ENCODE assay signal across 1 cellular context in the genomic region with DNA sequence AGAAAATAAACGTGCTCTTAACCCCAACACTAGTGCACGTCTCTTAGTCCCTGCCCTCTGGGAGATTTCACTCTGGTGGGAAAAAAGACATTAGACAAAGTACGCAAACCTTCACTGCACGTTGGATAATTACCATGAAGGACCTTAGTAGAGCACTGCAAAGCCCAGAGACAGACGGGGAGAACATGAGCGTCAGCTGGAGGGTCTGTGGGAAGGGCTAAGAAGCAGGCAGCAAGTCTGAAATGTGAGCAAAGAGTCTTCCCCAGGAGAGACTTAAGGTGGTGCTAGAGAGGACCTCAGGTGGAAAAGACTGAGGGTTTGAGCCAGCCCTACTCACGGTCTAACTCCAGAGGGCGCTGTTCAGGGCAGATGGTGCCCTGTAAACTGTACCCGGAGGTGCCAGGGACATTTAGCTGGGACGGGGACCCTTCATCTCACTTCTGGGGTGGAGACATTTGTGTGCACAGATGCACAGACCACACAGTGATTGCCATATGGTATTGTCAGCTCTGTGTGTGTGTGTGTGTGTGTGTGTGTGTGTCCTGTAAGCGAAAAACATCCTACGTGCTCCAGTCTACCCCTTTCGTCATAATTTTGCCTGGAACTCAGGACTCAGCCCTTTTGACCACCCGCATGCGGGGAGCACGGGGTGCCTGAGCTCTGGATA.
TF ChIP-seq lines count a peak whose summit lies in the region.

No MANE protein-coding gene starts in this region.

TF ChIP-seq in SK-N-SH, 30 proteins besides CTCF, POLR2A, EP300 and RAD21 (continued from another document):
- TF ChIP-seq, protein P1, sequence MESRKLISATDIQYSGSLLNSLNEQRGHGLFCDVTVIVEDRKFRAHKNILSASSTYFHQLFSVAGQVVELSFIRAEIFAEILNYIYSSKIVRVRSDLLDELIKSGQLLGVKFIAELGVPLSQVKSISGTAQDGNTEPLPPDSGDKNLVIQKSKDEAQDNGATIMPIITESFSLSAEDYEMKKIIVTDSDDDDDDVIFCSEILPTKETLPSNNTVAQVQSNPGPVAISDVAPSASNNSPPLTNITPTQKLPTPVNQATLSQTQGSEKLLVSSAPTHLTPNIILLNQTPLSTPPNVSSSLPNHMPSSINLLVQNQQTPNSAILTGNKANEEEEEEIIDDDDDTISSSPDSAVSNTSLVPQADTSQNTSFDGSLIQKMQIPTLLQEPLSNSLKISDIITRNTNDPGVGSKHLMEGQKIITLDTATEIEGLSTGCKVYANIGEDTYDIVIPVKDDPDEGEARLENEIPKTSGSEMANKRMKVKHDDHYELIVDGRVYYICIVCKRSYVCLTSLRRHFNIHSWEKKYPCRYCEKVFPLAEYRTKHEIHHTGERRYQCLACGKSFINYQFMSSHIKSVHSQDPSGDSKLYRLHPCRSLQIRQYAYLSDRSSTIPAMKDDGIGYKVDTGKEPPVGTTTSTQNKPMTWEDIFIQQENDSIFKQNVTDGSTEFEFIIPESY (IDR thresholded peaks at IDR 0.05; ENCODE audit: borderline replicate concordance, low read depth) = no peak
- TF ChIP-seq FOXM1 (IDR thresholded peaks at IDR 0.05; ENCODE audit: low read depth) (no peak), RCOR1 (IDR thresholded peaks at IDR 0.05; ENCODE audit: low read length) (no peak), SMC3 (IDR thresholded peaks at IDR 0.05; ENCODE audit: low read depth, low read length) (no peak; the same call in 1 of the 2 replicates), TAF1 (IDR thresholded peaks at IDR 0.05; ENCODE audit: borderline replicate concordance, low read depth, low read length) (no peak), NRF1 (IDR thresholded peaks at IDR 0.05; ENCODE audit: low read depth, low read length) (no peak), YY1 (IDR thresholded peaks at IDR 0.05; ENCODE audit: low read depth) (no peak), TEAD4 (IDR thresholded peaks at IDR 0.05; ENCODE audit: borderline replicate concordance, insufficient read depth) (no peak), NFIC (IDR thresholded peaks at IDR 0.05; ENCODE audit: borderline replicate concordance) (no peak)
- TF ChIP-seq, protein P2, sequence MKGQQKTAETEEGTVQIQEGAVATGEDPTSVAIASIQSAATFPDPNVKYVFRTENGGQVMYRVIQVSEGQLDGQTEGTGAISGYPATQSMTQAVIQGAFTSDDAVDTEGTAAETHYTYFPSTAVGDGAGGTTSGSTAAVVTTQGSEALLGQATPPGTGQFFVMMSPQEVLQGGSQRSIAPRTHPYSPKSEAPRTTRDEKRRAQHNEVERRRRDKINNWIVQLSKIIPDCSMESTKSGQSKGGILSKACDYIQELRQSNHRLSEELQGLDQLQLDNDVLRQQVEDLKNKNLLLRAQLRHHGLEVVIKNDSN (IDR thresholded peaks at IDR 0.05; ENCODE audit: borderline replicate concordance, low read depth) = no peak
- TF ChIP-seq, protein P3, sequence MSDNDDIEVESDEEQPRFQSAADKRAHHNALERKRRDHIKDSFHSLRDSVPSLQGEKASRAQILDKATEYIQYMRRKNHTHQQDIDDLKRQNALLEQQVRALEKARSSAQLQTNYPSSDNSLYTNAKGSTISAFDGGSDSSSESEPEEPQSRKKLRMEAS (IDR thresholded peaks at IDR 0.05; ENCODE audit: low read depth) = no peak
